8 cellular contexts compared by ENCODE assay signal in the genomic region with DNA sequence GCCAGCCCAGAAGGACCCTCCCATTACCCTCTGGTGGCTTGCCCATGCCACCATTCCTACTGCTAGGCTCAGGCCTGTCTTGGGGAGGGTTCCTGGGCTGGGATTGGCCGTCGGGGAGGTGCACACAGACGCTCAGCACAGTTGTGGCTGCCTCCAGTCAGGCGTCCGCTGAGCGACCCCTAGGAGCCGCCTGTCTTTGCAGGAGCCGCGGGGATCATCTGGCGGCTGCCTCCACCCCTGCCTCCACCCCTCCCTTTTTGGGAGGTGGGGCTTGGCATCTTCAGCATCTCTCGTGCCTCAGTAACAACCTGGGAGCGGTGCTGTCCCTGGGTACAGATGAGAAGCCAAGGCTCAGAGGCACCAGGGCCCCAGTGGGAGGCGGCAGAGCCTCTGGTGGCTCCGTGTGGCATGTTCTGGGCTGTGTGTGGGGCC. TPM values are rescaled to one million over a fixed set of nuclear protein-coding genes. Genes with fewer than 3 reads are reported as not detected.
A peak's percentile ranks its signal among the peaks of the same experiment; 100 is the strongest.
DNase-seq lines count a peak whose midpoint lies in the region; ATAC-seq and TF ChIP-seq lines count a peak whose summit lies in the region.

No MANE protein-coding gene starts in this region.

- WGBS in urinary bladder: 7% methylated on average over 14 of the region's 14 CpGs

- no peak overlapping the region for H3K4me3 ChIP-seq in astrocyte of the cerebellum (ENCODE audit: low read depth, low read length)
- no peak overlapping the region for H3K4me3 ChIP-seq in urinary bladder (ENCODE audit: low read depth, low read length)

- peak overlapping the region; percentile 73 for H3K27ac ChIP-seq in urinary bladder (ENCODE audit: low read depth)

- TF ChIP-seq CTCF in astrocyte of the cerebellum (IDR thresholded peaks at IDR 0.05; ENCODE audit: low read depth, low read length, missing control alignments): peak; percentile 9

- DNase-seq in SIG-M5 treated with dmso at 0.1 percent for 504 hours (lab: John Stamatoyannopoulos, UW; ENCODE audit: unreplicated experiment) (peak; percentile 63), SIG-M5 (lab: John Stamatoyannopoulos, UW) (no peak), astrocyte of the cerebellum (ENCODE audit: low read depth) (no peak), left colon (no peak), HuH-7.5 (ENCODE audit: low spot score) (no peak)
- no peak for DNase-seq in stimulated activated CD4-positive, alpha-beta T cell treated with anti-CD3 and anti-CD28 coated beads, Interleukin-2, amount 100 ng/mL, for 48 hours

- H3K4me1 ChIP-seq in urinary bladder (ENCODE audit: insufficient read depth): no peaks in the 10 kb centered on the region

- intact Hi-C loops in left colon (cut with DNase I, micrococcal nuclease): no loop called here

- no peaks in the 10 kb centered on the region for H3K36me3 ChIP-seq in urinary bladder (ENCODE audit: insufficient read depth)

- in situ Hi-C loops in astrocyte of the cerebellum (cut with HindIII; ENCODE audit: low sequenced_read_pairs): no loop called here

- ATAC-seq in left colon (peak; percentile 3), GM21529 (IDR thresholded peaks at IDR 0.05; ENCODE audit: unreplicated experiment) (no peak)

RNA-seq across cellular contexts. Expression of gene RXRA, which starts 39.6 kb away (rescaled TPM):
- total RNA-seq in left colon (10 to 100 TPM; 68.3 to 88.9 TPM), urinary bladder (19.7 TPM)
- 70.6 TPM for polyA plus RNA-seq in urinary bladder
